1 cellular context compared by ENCODE assay signal in genomic region chr5:158807-159447, GRCh38.
TF ChIP-seq lines count a peak whose summit lies in the region.

No MANE protein-coding gene starts in this region.

TF ChIP-seq in HEK293, 187 proteins besides CTCF, POLR2A, EP300 and RAD21 (continued from another document):
- TF ChIP-seq PRDM2 (tag by site-specific recombination; IDR thresholded peaks at IDR 0.05; ENCODE audit: borderline replicate concordance), result no peak
- TF ChIP-seq, protein P1, sequence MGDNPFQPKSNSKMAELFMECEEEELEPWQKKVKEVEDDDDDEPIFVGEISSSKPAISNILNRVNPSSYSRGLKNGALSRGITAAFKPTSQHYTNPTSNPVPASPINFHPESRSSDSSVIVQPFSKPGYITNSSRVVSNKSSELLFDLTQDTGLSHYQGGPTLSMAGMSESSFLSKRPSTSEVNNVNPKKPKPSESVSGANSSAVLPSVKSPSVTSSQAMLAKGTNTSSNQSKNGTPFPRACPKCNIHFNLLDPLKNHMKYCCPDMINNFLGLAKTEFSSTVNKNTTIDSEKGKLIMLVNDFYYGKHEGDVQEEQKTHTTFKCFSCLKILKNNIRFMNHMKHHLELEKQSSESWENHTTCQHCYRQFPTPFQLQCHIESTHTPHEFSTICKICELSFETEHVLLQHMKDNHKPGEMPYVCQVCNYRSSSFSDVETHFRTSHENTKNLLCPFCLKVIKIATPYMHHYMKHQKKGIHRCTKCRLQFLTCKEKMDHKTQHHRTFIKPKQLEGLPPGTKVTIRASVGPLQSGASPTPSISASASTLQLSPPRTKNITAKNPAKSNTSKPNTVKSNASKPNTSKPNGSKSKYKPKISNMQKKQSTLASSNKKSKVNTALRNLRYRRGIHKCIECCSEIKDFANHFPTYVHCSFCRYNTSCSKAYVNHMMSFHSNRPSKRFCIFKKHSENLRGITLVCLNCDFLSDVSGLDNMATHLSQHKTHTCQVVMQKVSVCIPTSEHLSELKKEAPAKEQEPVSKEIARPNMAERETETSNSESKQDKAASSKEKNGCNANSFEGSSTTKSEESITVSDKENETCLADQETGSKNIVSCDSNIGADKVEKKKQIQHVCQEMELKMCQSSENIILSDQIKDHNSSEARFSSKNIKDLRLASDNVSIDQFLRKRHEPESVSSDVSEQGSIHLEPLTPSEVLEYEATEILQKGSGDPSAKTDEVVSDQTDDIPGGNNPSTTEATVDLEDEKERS (tag by site-specific recombination; IDR thresholded peaks at IDR 0.05), result no peak
- TF ChIP-seq ZNF248 (tag by site-specific recombination; IDR thresholded peaks at IDR 0.05), result no peak
